ENCODE assay signal across 1 cellular context in the genomic region with DNA sequence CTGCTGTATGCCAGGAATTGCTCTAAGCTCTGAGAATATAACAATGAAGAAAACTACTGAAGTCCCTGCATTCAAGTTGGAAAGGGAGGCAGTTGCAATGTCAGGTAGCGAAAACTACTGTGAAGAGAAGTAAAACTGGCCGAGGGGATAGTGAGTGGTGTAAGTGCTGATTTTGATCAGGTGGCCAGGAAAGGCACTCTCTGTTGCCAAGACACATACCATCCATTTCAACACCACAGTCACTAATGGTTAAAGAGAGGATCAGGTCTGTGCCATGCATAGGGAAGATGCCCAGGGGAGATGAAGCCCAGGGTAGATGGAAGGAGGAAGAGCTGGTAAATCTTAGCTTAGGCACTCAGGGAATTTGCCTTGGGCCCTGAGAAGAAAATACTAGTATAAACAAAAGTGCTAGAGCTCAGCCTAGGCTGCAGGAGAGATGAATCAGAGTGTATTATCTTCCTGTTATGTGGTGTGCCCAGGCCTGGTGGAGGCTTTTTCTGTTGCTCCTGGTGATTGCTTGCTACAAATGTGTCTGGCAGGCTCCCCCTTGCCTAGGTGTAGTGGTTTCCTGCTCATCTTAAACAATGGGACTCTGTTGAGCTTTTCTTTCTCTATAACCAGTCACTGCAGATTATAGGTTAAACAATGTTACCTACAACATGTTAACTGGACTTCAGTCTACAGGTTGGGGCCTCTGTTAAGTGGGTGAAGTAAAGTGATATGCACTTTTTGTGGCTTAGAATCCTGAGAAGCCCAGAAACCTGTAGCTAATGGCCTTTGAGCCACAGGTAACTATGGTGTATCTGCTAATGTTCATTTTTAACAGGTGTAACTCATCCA.
TF ChIP-seq lines count a peak whose summit lies in the region.

No MANE protein-coding gene starts in this region.

TF ChIP-seq in HEK293, 187 proteins besides CTCF, POLR2A, EP300 and RAD21 (continued from another document):
- TF ChIP-seq, protein P1, sequence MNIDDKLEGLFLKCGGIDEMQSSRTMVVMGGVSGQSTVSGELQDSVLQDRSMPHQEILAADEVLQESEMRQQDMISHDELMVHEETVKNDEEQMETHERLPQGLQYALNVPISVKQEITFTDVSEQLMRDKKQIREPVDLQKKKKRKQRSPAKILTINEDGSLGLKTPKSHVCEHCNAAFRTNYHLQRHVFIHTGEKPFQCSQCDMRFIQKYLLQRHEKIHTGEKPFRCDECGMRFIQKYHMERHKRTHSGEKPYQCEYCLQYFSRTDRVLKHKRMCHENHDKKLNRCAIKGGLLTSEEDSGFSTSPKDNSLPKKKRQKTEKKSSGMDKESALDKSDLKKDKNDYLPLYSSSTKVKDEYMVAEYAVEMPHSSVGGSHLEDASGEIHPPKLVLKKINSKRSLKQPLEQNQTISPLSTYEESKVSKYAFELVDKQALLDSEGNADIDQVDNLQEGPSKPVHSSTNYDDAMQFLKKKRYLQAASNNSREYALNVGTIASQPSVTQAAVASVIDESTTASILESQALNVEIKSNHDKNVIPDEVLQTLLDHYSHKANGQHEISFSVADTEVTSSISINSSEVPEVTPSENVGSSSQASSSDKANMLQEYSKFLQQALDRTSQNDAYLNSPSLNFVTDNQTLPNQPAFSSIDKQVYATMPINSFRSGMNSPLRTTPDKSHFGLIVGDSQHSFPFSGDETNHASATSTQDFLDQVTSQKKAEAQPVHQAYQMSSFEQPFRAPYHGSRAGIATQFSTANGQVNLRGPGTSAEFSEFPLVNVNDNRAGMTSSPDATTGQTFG (tag by site-specific recombination; IDR thresholded peaks at IDR 0.05; ENCODE audit: borderline replicate concordance), result no peak
- TF ChIP-seq ZNF670 (tag by site-specific recombination; IDR thresholded peaks at IDR 0.05; ENCODE audit: low read depth) (no peak), ZNF768 (tag by site-specific recombination; IDR thresholded peaks at IDR 0.05) (no peak), ZSCAN30 (tag by site-specific recombination; IDR thresholded peaks at IDR 0.05) (no peak), REPIN1 (tag by site-specific recombination; IDR thresholded peaks at IDR 0.05; ENCODE audit: low read depth) (no peak)
- TF ChIP-seq, protein P2, sequence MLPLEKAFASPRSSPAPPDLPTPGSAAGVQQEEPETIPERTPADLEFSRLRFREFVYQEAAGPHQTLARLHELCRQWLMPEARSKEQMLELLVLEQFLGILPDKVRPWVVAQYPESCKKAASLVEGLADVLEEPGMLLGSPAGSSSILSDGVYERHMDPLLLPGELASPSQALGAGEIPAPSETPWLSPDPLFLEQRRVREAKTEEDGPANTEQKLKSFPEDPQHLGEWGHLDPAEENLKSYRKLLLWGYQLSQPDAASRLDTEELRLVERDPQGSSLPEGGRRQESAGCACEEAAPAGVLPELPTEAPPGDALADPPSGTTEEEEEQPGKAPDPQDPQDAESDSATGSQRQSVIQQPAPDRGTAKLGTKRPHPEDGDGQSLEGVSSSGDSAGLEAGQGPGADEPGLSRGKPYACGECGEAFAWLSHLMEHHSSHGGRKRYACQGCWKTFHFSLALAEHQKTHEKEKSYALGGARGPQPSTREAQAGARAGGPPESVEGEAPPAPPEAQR (tag by site-specific recombination; IDR thresholded peaks at IDR 0.05), result no peak
- TF ChIP-seq, protein P3, sequence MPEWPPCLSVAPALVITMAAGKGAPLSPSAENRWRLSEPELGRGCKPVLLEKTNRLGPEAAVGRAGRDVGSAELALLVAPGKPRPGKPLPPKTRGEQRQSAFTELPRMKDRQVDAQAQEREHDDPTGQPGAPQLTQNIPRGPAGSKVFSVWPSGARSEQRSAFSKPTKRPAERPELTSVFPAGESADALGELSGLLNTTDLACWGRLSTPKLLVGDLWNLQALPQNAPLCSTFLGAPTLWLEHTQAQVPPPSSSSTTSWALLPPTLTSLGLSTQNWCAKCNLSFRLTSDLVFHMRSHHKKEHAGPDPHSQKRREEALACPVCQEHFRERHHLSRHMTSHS (tag by site-specific recombination; IDR thresholded peaks at IDR 0.05), result no peak
